Comparison of ENCODE assay signal across 2 cellular contexts in the genomic region with DNA sequence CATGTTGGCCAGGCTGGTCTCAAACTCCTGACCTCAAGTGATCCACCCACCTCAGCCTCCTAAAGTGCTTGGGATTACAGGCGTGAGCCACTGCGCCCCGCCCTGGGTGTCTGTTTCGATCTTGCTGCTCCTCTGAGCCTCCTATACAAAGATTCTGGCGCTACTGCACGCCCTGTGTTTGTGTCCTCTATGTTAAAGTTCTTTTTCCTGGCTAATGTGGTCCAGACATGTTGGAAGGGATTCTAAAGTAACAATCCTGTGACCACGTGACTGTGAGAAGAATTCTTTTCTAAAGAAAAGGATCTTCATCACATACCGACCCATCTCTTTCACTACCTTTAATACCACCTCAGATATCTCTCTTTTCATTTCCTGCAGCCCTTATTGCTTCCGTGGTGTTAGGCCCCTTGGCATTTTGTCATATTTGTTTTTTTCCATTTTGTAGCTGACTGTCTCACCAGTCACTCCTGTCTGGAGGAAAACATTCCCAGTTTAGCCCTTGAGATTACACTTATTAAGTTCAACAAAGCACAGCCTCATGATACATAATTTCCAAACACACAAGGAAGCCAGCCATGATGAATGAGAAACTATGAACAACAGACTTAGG.
TF ChIP-seq lines count a peak whose summit lies in the region.

No MANE protein-coding gene starts in this region.

TF ChIP-seq in SK-N-SH, 30 proteins besides CTCF, POLR2A, EP300 and RAD21 (continued from another document):
- TF ChIP-seq, protein P1, sequence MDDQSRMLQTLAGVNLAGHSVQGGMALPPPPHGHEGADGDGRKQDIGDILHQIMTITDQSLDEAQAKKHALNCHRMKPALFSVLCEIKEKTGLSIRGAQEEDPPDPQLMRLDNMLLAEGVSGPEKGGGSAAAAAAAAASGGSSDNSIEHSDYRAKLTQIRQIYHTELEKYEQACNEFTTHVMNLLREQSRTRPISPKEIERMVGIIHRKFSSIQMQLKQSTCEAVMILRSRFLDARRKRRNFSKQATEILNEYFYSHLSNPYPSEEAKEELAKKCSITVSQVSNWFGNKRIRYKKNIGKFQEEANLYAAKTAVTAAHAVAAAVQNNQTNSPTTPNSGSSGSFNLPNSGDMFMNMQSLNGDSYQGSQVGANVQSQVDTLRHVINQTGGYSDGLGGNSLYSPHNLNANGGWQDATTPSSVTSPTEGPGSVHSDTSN (IDR thresholded peaks at IDR 0.05) = no peak
- TF ChIP-seq, protein P2, sequence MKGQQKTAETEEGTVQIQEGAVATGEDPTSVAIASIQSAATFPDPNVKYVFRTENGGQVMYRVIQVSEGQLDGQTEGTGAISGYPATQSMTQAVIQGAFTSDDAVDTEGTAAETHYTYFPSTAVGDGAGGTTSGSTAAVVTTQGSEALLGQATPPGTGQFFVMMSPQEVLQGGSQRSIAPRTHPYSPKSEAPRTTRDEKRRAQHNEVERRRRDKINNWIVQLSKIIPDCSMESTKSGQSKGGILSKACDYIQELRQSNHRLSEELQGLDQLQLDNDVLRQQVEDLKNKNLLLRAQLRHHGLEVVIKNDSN (IDR thresholded peaks at IDR 0.05; ENCODE audit: borderline replicate concordance, low read depth) = peak; percentile 57; the same call in 1 of the 2 replicates

TF ChIP-seq in SK-N-SH treated with all-trans-retinoic acid at 6 μM for 48 hours, 23 proteins besides CTCF, POLR2A, EP300 and RAD21:
- TF ChIP-seq, protein P3, sequence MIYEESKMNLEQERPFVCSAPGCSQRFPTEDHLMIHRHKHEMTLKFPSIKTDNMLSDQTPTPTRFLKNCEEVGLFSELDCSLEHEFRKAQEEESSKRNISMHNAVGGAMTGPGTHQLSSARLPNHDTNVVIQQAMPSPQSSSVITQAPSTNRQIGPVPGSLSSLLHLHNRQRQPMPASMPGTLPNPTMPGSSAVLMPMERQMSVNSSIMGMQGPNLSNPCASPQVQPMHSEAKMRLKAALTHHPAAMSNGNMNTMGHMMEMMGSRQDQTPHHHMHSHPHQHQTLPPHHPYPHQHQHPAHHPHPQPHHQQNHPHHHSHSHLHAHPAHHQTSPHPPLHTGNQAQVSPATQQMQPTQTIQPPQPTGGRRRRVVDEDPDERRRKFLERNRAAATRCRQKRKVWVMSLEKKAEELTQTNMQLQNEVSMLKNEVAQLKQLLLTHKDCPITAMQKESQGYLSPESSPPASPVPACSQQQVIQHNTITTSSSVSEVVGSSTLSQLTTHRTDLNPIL (CRISPR knock-in tag; IDR thresholded peaks at IDR 0.05; ENCODE audit: low read depth) = no peak
- TF ChIP-seq GLIS3 (CRISPR knock-in tag; IDR thresholded peaks at IDR 0.05) (no peak), CSDC2 (CRISPR knock-in tag; IDR thresholded peaks at IDR 0.05) (no peak), ISL1 (CRISPR knock-in tag; IDR thresholded peaks at IDR 0.05) (no peak), ZNF565 (CRISPR knock-in tag; conservative IDR thresholded peaks at IDR 0.05; ENCODE audit: low read depth) (no peak), PPARA (CRISPR knock-in tag; IDR thresholded peaks at IDR 0.05; ENCODE audit: borderline replicate concordance) (no peak), ZFP30 (CRISPR knock-in tag; IDR thresholded peaks at IDR 0.05) (no peak), ESRRG (CRISPR knock-in tag; IDR thresholded peaks at IDR 0.05) (no peak), ARNTL (CRISPR knock-in tag; IDR thresholded peaks at IDR 0.05; ENCODE audit: borderline replicate concordance, low read depth) (no peak), ZNF70 (CRISPR knock-in tag; IDR thresholded peaks at IDR 0.05) (no peak), BACH2 (CRISPR knock-in tag; IDR thresholded peaks at IDR 0.05; ENCODE audit: borderline replicate concordance) (no peak), SNAI2 (CRISPR knock-in tag; IDR thresholded peaks at IDR 0.05) (no peak)
- TF ChIP-seq, protein P4, sequence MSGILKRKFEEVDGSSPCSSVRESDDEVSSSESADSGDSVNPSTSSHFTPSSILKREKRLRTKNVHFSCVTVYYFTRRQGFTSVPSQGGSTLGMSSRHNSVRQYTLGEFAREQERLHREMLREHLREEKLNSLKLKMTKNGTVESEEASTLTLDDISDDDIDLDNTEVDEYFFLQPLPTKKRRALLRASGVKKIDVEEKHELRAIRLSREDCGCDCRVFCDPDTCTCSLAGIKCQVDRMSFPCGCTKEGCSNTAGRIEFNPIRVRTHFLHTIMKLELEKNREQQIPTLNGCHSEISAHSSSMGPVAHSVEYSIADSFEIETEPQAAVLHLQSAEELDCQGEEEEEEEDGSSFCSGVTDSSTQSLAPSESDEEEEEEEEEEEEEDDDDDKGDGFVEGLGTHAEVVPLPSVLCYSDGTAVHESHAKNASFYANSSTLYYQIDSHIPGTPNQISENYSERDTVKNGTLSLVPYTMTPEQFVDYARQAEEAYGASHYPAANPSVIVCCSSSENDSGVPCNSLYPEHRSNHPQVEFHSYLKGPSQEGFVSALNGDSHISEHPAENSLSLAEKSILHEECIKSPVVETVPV (CRISPR knock-in tag; IDR thresholded peaks at IDR 0.05) = no peak
- TF ChIP-seq, protein P5, sequence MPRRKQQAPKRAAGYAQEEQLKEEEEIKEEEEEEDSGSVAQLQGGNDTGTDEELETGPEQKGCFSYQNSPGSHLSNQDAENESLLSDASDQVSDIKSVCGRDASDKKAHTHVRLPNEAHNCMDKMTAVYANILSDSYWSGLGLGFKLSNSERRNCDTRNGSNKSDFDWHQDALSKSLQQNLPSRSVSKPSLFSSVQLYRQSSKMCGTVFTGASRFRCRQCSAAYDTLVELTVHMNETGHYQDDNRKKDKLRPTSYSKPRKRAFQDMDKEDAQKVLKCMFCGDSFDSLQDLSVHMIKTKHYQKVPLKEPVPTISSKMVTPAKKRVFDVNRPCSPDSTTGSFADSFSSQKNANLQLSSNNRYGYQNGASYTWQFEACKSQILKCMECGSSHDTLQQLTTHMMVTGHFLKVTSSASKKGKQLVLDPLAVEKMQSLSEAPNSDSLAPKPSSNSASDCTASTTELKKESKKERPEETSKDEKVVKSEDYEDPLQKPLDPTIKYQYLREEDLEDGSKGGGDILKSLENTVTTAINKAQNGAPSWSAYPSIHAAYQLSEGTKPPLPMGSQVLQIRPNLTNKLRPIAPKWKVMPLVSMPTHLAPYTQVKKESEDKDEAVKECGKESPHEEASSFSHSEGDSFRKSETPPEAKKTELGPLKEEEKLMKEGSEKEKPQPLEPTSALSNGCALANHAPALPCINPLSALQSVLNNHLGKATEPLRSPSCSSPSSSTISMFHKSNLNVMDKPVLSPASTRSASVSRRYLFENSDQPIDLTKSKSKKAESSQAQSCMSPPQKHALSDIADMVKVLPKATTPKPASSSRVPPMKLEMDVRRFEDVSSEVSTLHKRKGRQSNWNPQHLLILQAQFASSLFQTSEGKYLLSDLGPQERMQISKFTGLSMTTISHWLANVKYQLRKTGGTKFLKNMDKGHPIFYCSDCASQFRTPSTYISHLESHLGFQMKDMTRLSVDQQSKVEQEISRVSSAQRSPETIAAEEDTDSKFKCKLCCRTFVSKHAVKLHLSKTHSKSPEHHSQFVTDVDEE (CRISPR knock-in tag; IDR thresholded peaks at IDR 0.05) = no peak
TF ChIP-seq in SK-N-SH treated with all-trans-retinoic acid at 6 μM for 48 hours: peak in this region for 0.
